1 cellular context compared by ENCODE assay signal in the genomic region with DNA sequence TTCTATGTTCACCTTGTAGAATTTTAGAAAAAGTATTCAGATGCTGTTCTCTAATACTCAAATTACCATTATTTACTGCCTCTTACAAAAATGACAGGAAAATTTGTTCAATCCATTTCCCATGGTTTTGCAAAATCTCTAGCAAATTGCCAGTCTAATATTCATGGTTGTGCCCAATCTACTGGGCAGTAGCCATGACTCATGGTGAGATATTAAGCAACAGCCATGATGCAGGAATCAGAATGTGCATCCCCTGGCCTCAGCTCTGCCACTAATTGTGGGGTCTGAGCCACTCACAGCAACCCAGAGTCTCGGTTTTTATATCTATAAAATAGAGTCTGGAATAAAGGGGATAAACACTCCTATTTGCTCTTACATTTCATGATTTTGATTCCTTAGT.
TF ChIP-seq lines count a peak whose summit lies in the region.

No MANE protein-coding gene starts in this region.

TF ChIP-seq in SK-N-SH treated with all-trans-retinoic acid at 6 μM for 48 hours, 23 proteins besides CTCF, POLR2A, EP300 and RAD21 (continued from another document):
- TF ChIP-seq, protein P1, sequence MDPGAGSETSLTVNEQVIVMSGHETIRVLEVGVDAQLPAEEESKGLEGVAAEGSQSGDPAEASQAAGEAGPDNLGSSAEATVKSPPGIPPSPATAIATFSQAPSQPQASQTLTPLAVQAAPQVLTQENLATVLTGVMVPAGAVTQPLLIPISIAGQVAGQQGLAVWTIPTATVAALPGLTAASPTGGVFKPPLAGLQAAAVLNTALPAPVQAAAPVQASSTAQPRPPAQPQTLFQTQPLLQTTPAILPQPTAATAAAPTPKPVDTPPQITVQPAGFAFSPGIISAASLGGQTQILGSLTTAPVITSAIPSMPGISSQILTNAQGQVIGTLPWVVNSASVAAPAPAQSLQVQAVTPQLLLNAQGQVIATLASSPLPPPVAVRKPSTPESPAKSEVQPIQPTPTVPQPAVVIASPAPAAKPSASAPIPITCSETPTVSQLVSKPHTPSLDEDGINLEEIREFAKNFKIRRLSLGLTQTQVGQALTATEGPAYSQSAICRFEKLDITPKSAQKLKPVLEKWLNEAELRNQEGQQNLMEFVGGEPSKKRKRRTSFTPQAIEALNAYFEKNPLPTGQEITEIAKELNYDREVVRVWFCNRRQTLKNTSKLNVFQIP (CRISPR knock-in tag; IDR thresholded peaks at IDR 0.05; ENCODE audit: borderline replicate concordance, low read depth), result no peak
- no peak for TF ChIP-seq ARNTL (CRISPR knock-in tag; IDR thresholded peaks at IDR 0.05; ENCODE audit: borderline replicate concordance, low read depth)
